In genomic region chr1:6998267-6998666, GRCh38 we compare ENCODE assay signal across 15 cellular contexts.
DNase-seq lines count a peak whose midpoint lies in the region; ATAC-seq, FAIRE-seq and TF ChIP-seq lines count a peak whose summit lies in the region.
"Had no signal": no experiment of that assay in that cellular context is flagged by ENCODE, and none has a peak within 500 bp of the region (broad histone marks: within the 10 kb centered on the region; RNA-seq: fewer than 3 reads in every experiment).

No MANE protein-coding gene starts in this region.

- no peak overlapping the region for H3K27ac ChIP-seq in H1 (ENCODE audit: low read depth, low read length)
- H3K27ac ChIP-seq: SJSA1, thoracic aorta had no signal

- H2BK15ac ChIP-seq in H1 (ENCODE audit: low read length): no peak overlapping the region

- WGBS in H1 (ENCODE audit: extremely low coverage in 1 of 2, insufficient coverage in 1 of 2, insufficient read length in 1 of 2, insufficient replicate concordance in 2 of 2, low coverage in 1 of 2, low lambda C conversion rate in 2 of 2, missing lambda C conversion rate in 1 of 2), 2 experiments: 64% methylated on average over 10 of the region's 10 CpGs; no CpG with 5 or more reads in 1 of the 2 experiments

- H3K9me3 ChIP-seq in H1 (ENCODE audit: insufficient read depth in 2 of 2, low read depth in 1 of 2, low read length in 1 of 2): no peaks in the 10 kb centered on the region
- H3K9me3 ChIP-seq: SJSA1, thoracic aorta had no signal

- no peak overlapping the region for H3K4me3 Mint-ChIP-seq in stimulated activated memory B cell treated with anti-CD40 and anti-IgM and Interleukin-4, amounts not matched to agents 10 μg/mL and 1 μg/mL and 100 μg/mL, for 72 hours
- H3K4me3 Mint-ChIP-seq: activated CD4-positive, alpha-beta T cell treated with anti-CD3 and anti-CD28 coated beads, Interleukin-2, amount 10 ng/mL, durations not matched to agents 7 days and 5 days had no signal

- no peak overlapping the region for H2BK5ac ChIP-seq in H1 (ENCODE audit: low read depth, low read length)

- H3K79me2 ChIP-seq in H1 (ENCODE audit: control insufficient read depth in 1 of 2, insufficient read depth in 2 of 2, low read length in 2 of 2): no peaks in the 10 kb centered on the region

- no peaks in the 10 kb centered on the region for H3K79me1 ChIP-seq in H1 (ENCODE audit: low read depth, low read length)

- H2AFZ ChIP-seq in H1 (ENCODE audit: low read length): no peak overlapping the region

- no peak overlapping the region for H3K56ac ChIP-seq in H1 (replicated peaks; ENCODE audit: insufficient read length, low read depth, low read length)

- H2BK20ac ChIP-seq in H1 (ENCODE audit: low read length): no peak overlapping the region

- peak in 1 of 2 experiments; percentile 8; a peak in 2 of 4 replicates for TF ChIP-seq RAD21 in H1 (IDR thresholded peaks at IDR 0.05 in 1 of 2, conservative IDR thresholded peaks at IDR 0.05 in 1 of 2; ENCODE audit: low read depth in 2 of 2, low read length in 2 of 2)

- H2AK5ac ChIP-seq in H1 (ENCODE audit: low read depth, low read length): no peak overlapping the region

- no peak overlapping the region; a peak in 1 of 4 replicates for H3K4me2 ChIP-seq in H1 (ENCODE audit: insufficient read depth in 1 of 2, low read depth in 2 of 2, low read length in 2 of 2)

- H3K4ac ChIP-seq in H1 (replicated peaks; ENCODE audit: insufficient read length, low read depth, low read length): no peak overlapping the region

- no peaks in the 10 kb centered on the region for H3K36me3 Mint-ChIP-seq in stimulated activated memory B cell treated with anti-CD40 and anti-IgM and Interleukin-4, amounts not matched to agents 10 μg/mL and 1 μg/mL and 100 μg/mL, for 72 hours

- H3K27ac Mint-ChIP-seq in stimulated activated memory B cell treated with anti-CD40 and anti-IgM and Interleukin-4, amounts not matched to agents 10 μg/mL and 1 μg/mL and 100 μg/mL, for 72 hours: no peak overlapping the region
- H3K27ac Mint-ChIP-seq: activated CD4-positive, alpha-beta T cell treated with anti-CD3 and anti-CD28 coated beads, Interleukin-2, amount 10 ng/mL, durations not matched to agents 7 days and 5 days had no signal

- CTCF ChIA-PET in H1 (lab: Charles Lee; ENCODE audit: partially characterized antibody): interaction anchor here (0.8 to 1.8 kb wide), 11 partner anchors 8 to 215 kb away, joined by 3 to 8 read pairs (median 4); no protein-coding TSS in a partner anchor

- peaks cover 7% of the 10 kb centered on the region for H3K9me3 Mint-ChIP-seq in stimulated activated memory B cell treated with anti-CD40 and anti-IgM and Interleukin-4, amounts not matched to agents 10 μg/mL and 1 μg/mL and 100 μg/mL, for 72 hours
- H3K9me3 Mint-ChIP-seq: activated CD4-positive, alpha-beta T cell treated with anti-CD3 and anti-CD28 coated beads, Interleukin-2, amount 10 ng/mL, durations not matched to agents 7 days and 5 days had no signal

- no peaks in the 10 kb centered on the region for H3K23me2 ChIP-seq in H1 (ENCODE audit: low read depth, low read length)

- peak; percentile 4 to 33 (median 14); a peak in 3 of 4 replicates for TF ChIP-seq CTCF in H1 (IDR thresholded peaks at IDR 0.05; ENCODE audit: control extremely low read depth in 1 of 3, insufficient read depth in 1 of 3, low read depth in 1 of 3, low read length in 3 of 3)

- ATAC-seq in HG03460 (IDR thresholded peaks at IDR 0.05; ENCODE audit: unreplicated experiment): no peak
- no peak for ATAC-seq in stimulated activated memory B cell treated with anti-CD40 and anti-IgM and Interleukin-4, amounts not matched to agents 10 μg/mL and 1 μg/mL and 100 μg/mL, for 72 hours
- no peak for ATAC-seq in GM18517 (IDR thresholded peaks at IDR 0.05; ENCODE audit: unreplicated experiment)

- no peak overlapping the region for H2BK120ac ChIP-seq in H1 (replicated peaks; ENCODE audit: low read depth, low read length)

- H3K36me3 ChIP-seq in H1 (ENCODE audit: control insufficient read depth in 2 of 4, insufficient read depth in 4 of 4, low read length in 3 of 4): no peaks in the 10 kb centered on the region
- H3K36me3 ChIP-seq: SJSA1, thoracic aorta had no signal

- TF ChIP-seq POLR2A in H1 (IDR thresholded peaks at IDR 0.05; ENCODE audit: control extremely low read depth in 1 of 2, low read depth in 2 of 2, low read length in 2 of 2): no peak

- POLR2A ChIA-PET in H1 (lab: Charles Lee; ENCODE audit: partially characterized antibody): no interaction called here

- H3K4me1 ChIP-seq in H1 (replicated peaks in 1 of 4; ENCODE audit: control insufficient read depth in 3 of 4, insufficient read depth in 4 of 4, low read length in 3 of 4): peaks cover 3 to 7% (median 5%) of the 10 kb centered on the region in 4 experiments; a peak in 6 of 7 replicates
- H3K4me1 ChIP-seq: SJSA1 had no signal

- no peak overlapping the region for H3K14ac ChIP-seq in H1 (ENCODE audit: insufficient read length)

- H3K18ac ChIP-seq in H1 (ENCODE audit: extremely low read depth, low read length): no peak overlapping the region

- peak overlapping the region; percentile 36 for H4K5ac ChIP-seq in H1 (ENCODE audit: insufficient read length, low read depth, low read length)

- H3K9ac ChIP-seq in H1 (replicated peaks in 1 of 4; ENCODE audit: extremely low read depth in 1 of 4, low read depth in 3 of 4, low read length in 3 of 4): no peak overlapping the region

- H2BK12ac ChIP-seq in H1 (ENCODE audit: low read depth, low read length): no peak overlapping the region

- no peaks in the 10 kb centered on the region for H3K4me1 Mint-ChIP-seq in stimulated activated memory B cell treated with anti-CD40 and anti-IgM and Interleukin-4, amounts not matched to agents 10 μg/mL and 1 μg/mL and 100 μg/mL, for 72 hours

- FAIRE-seq in H1 (lab: Jason Lieb, UNC): no peak
- FAIRE-seq: bronchial epithelial cell, endothelial cell of umbilical vein had no signal

- H4K8ac ChIP-seq in H1 (ENCODE audit: extremely low read depth, insufficient read depth, low read length): peak overlapping the region; percentile 57; the same call in 1 of the 2 replicates

- peaks cover 53% of the 10 kb centered on the region for H3K27me3 Mint-ChIP-seq in stimulated activated memory B cell treated with anti-CD40 and anti-IgM and Interleukin-4, amounts not matched to agents 10 μg/mL and 1 μg/mL and 100 μg/mL, for 72 hours

- no peak for TF ChIP-seq EP300 in H1 (IDR thresholded peaks at IDR 0.05; ENCODE audit: borderline replicate concordance in 1 of 2, low read depth in 2 of 2, low read length in 2 of 2)

- H4K91ac ChIP-seq in H1 (replicated peaks; ENCODE audit: insufficient read length, low read length): no peak overlapping the region

- no peaks in the 10 kb centered on the region for H4K20me1 ChIP-seq in H1 (replicated peaks in 1 of 2; ENCODE audit: control insufficient read depth in 1 of 2, insufficient read depth in 2 of 2, low read length in 2 of 2)

- H3K27me3 ChIP-seq in H1 (replicated peaks in 1 of 4; ENCODE audit: control insufficient read depth in 3 of 4, extremely low read depth in 1 of 4, insufficient read depth in 3 of 4, low read length in 3 of 4): no peaks in the 10 kb centered on the region
- H3K27me3 ChIP-seq: SJSA1 had no signal

- no peak overlapping the region for H3K23ac ChIP-seq in H1 (ENCODE audit: insufficient read length)

- H3K4me3 ChIP-seq in H1 (ENCODE audit: extremely low read depth in 1 of 4, insufficient read depth in 2 of 4, low read depth in 3 of 4, low read length in 4 of 4): no peak overlapping the region
- H3K4me3 ChIP-seq: SJSA1, thoracic aorta had no signal

- DNase-seq in H4 (ENCODE audit: low spot score) (peak; percentile 23), NCI-H1436 treated with DMSO at 0.1 percent for 48 hours (lab: John Stamatoyannopoulos, UW) (peak; percentile 31), H1 (ENCODE audit: low read depth in 1 of 2, low spot score in 2 of 2) (peak in 1 of 2 experiments; percentile 19), mucosa of gallbladder (ENCODE audit: low spot score) (peak; percentile 16), hippocampal formation (lab: John Stamatoyannopoulos, UW) (no peak)
- DNase-seq: activated CD4-positive, alpha-beta T cell treated with anti-CD3 and anti-CD28 coated beads, Interleukin-2, amount 10 ng/mL, durations not matched to agents 7 days and 5 days; activated effector memory CD4-positive, alpha-beta T cell treated with anti-CD3 and anti-CD28 coated beads, Interleukin-2, amount 50 U/mL, for 16 hours; hypothalamus had no signal

TF ChIP-seq in H1, 55 proteins besides CTCF, POLR2A, EP300 and RAD21:
- TF ChIP-seq CHD1 (IDR thresholded peaks at IDR 0.05; ENCODE audit: low read depth, low read length): no peak
- TF ChIP-seq PHF8 (conservative IDR thresholded peaks at IDR 0.05; ENCODE audit: low read depth, low read length): no peak
- TF ChIP-seq, protein P1, sequence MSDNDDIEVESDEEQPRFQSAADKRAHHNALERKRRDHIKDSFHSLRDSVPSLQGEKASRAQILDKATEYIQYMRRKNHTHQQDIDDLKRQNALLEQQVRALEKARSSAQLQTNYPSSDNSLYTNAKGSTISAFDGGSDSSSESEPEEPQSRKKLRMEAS (IDR thresholded peaks at IDR 0.05): peak; percentile 89
- TF ChIP-seq, protein P2, sequence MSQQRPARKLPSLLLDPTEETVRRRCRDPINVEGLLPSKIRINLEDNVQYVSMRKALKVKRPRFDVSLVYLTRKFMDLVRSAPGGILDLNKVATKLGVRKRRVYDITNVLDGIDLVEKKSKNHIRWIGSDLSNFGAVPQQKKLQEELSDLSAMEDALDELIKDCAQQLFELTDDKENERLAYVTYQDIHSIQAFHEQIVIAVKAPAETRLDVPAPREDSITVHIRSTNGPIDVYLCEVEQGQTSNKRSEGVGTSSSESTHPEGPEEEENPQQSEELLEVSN (IDR thresholded peaks at IDR 0.05): peak; percentile 56; the same call in 1 of the 2 replicates
- peak; percentile 70 for TF ChIP-seq USF2 (IDR thresholded peaks at IDR 0.05; ENCODE audit: low read length)

Comparison
In these comparisons a context has a peak if more than half of its experiments do, and no peak if none do; other contexts are left out.
1. DNase-seq: peak in H4 (single experiment), NCI-H1436 treated with DMSO at 0.1 percent for 48 hours (single experiment) and mucosa of gallbladder (single experiment); none in hippocampal formation (0 of 2).